ENCODE assay signal across 8 cellular contexts in genomic region chr17:32350662-32351418, GRCh38. TPM values are rescaled to one million over a fixed set of nuclear protein-coding genes. Genes with fewer than 3 reads are reported as not detected.
DNase-seq lines count a peak whose midpoint lies in the region; ATAC-seq, FAIRE-seq and TF ChIP-seq lines count a peak whose summit lies in the region.

No MANE protein-coding gene starts in this region.

- H3K9ac ChIP-seq in astrocyte (ENCODE audit: low read length), result peak overlapping the region; percentile 97

- no TSS peak for BruUV-seq in OCI-LY7 (replicated peaks; lab: Mats Ljungman, UMichigan)

- H4K20me1 ChIP-seq in OCI-LY7 (ENCODE audit: insufficient read depth, low read length) (peaks cover 40% of the 10 kb centered on the region), astrocyte (ENCODE audit: insufficient read depth, low read length) (peaks cover 55% of the 10 kb centered on the region), hepatocyte (ENCODE audit: insufficient read depth, poor library complexity, severe bottlenecking) (peaks cover 50% of the 10 kb centered on the region)

- TF ChIP-seq CTCF in AG04450 (IDR thresholded peaks at IDR 0.05; ENCODE audit: low read depth, low read length) (no peak), GM12875 (IDR thresholded peaks at IDR 0.05; ENCODE audit: borderline replicate concordance, insufficient read depth, low read depth, low read length) (no peak), OCI-LY7 (conservative IDR thresholded peaks at IDR 0.05; ENCODE audit: low read length) (no peak), astrocyte (IDR thresholded peaks at IDR 0.05; ENCODE audit: insufficient read depth, low read depth, low read length) (no peak), hepatocyte (IDR thresholded peaks at IDR 0.05; ENCODE audit: poor library complexity) (no peak), gastrocnemius medialis (IDR thresholded peaks at IDR 0.05 in 4 of 5, conservative IDR thresholded peaks at IDR 0.05 in 1 of 5) (no peak)

- peak; percentile 24 for ATAC-seq in HG03108 (IDR thresholded peaks at IDR 0.05; ENCODE audit: unreplicated experiment)
- ATAC-seq in gastrocnemius medialis, result peak; percentile 58 to 63
- no peak for ATAC-seq in GM21526 (IDR thresholded peaks at IDR 0.05; ENCODE audit: low FRiP score, unreplicated experiment)

- H3K9me3 ChIP-seq in AG04450 (ENCODE audit: control insufficient read depth, insufficient read depth, low read length), result peaks cover 4% of the 10 kb centered on the region; the same call in 1 of the 2 replicates
- no peaks in the 10 kb centered on the region for H3K9me3 ChIP-seq in OCI-LY7 (ENCODE audit: low read length)
- no peaks in the 10 kb centered on the region for H3K9me3 ChIP-seq in astrocyte (ENCODE audit: insufficient read depth, low read depth, low read length)
- H3K9me3 ChIP-seq in hepatocyte (ENCODE audit: low read depth), result no peaks in the 10 kb centered on the region
- no peaks in the 10 kb centered on the region for H3K9me3 ChIP-seq in gastrocnemius medialis

- H3K36me3 ChIP-seq in OCI-LY7 (ENCODE audit: insufficient read depth, low read length) (peaks cover 55% of the 10 kb centered on the region), astrocyte (ENCODE audit: insufficient read depth, low read length) (peaks cover 22% of the 10 kb centered on the region), hepatocyte (replicated peaks; ENCODE audit: insufficient read depth, low read depth) (peaks cover 5% of the 10 kb centered on the region), gastrocnemius medialis (peaks cover 0 to 31% of the 10 kb centered on the region in 2 donors)

- intact Hi-C loops in OCI-LY7 (cut with micrococcal nuclease; ENCODE audit: unreplicated experiment), result loop anchor here (1.0 to 2.0 kb wide), 2 partner anchors 93 to 342 kb away; partner anchors contain the start of gene PSMD11
- intact Hi-C loops in gastrocnemius medialis (cut with DNase I; ENCODE audit: low total_unique reads), result loop anchor here (5.0 kb wide), 1 partner anchor 131 kb away; no protein-coding TSS in a partner anchor

- POLR2A ChIA-PET in AG04450 (lab: Yijun Ruan, JAX) (interaction anchor here (0.7 to 1.9 kb wide), 4 partner anchors 9 to 105 kb away, joined by 3 to 10 read pairs (median 5); partner anchors contain the start of gene C17orf75), OCI-LY7 (lab: Charles Lee) (interaction anchor here (0.6 to 2.1 kb wide), 5 partner anchors 9 to 437 kb away, joined by 3 to 7 read pairs (median 5); no protein-coding TSS in a partner anchor)

- peaks cover 11% of the 10 kb centered on the region for H3K36me3 Mint-ChIP-seq in astrocyte (ENCODE audit: low read depth, unreplicated experiment)

- no peaks in the 10 kb centered on the region for H3K27me3 Mint-ChIP-seq in astrocyte (ENCODE audit: low read depth, unreplicated experiment)

- DNase-seq in AG04450 (ENCODE audit: low read depth, low spot score), result no peak
- peak; percentile 72 for DNase-seq in OCI-LY7 (ENCODE audit: low spot score)
- DNase-seq in astrocyte (ENCODE audit: low read depth), result peak; percentile 50
- peak; percentile 71 for DNase-seq in hepatocyte (ENCODE audit: low spot score)
- peak in 1 of 2 donors; percentile 45 for DNase-seq in gastrocnemius medialis

- H3K27me3 ChIP-seq in AG04450 (ENCODE audit: control insufficient read depth, insufficient read depth, low read length) (no peaks in the 10 kb centered on the region), astrocyte (ENCODE audit: insufficient read depth, low read length) (no peaks in the 10 kb centered on the region), hepatocyte (no peaks in the 10 kb centered on the region), gastrocnemius medialis (no peaks in the 10 kb centered on the region)

- peaks cover 68% of the 10 kb centered on the region for H3K79me2 ChIP-seq in OCI-LY7 (ENCODE audit: insufficient read depth, low read depth, low read length)
- H3K79me2 ChIP-seq in astrocyte (ENCODE audit: insufficient read depth, low read length), result peaks cover 66% of the 10 kb centered on the region
- peaks cover 65% of the 10 kb centered on the region for H3K79me2 ChIP-seq in hepatocyte

- H3K27ac Mint-ChIP-seq in astrocyte (ENCODE audit: unreplicated experiment), result peak overlapping the region; percentile 100

- under 1% methylated on average over 20 of the region's 20 CpGs for WGBS in hepatocyte (ENCODE audit: low lambda C conversion rate, missing lambda C conversion rate)

- H3K9me2 ChIP-seq in OCI-LY7 (ENCODE audit: insufficient read depth, low read length) (no peaks in the 10 kb centered on the region), hepatocyte (replicated peaks; ENCODE audit: insufficient read depth) (no peaks in the 10 kb centered on the region)

- H3K4me3 Mint-ChIP-seq in astrocyte (ENCODE audit: unreplicated experiment), result peak overlapping the region; percentile 100

- FAIRE-seq in astrocyte (lab: Jason Lieb, UNC), result no peak

- peaks cover 47% of the 10 kb centered on the region for H3K4me1 ChIP-seq in OCI-LY7 (ENCODE audit: insufficient read depth, low read length, poor library complexity, severe bottlenecking)
- H3K4me1 ChIP-seq in astrocyte (ENCODE audit: insufficient read depth, low read length), result peaks cover 15% of the 10 kb centered on the region
- H3K4me1 ChIP-seq in hepatocyte (ENCODE audit: insufficient read depth), result peaks cover 28% of the 10 kb centered on the region
- peaks cover 45 to 52% of the 10 kb centered on the region in 2 donors for H3K4me1 ChIP-seq in gastrocnemius medialis

- in situ Hi-C loops in gastrocnemius medialis (cut with MboI; ENCODE audit: low sequenced_read_pairs in 4 of 4), result loop anchor here in 1 of 4 donors (25.0 kb wide), 1 partner anchor 464 kb away; no protein-coding TSS in a partner anchor

- CTCF ChIA-PET in AG04450 (lab: Charles Lee), result no interaction called here
- CTCF ChIA-PET in OCI-LY7 (lab: Charles Lee; ENCODE audit: unreplicated experiment), result interaction anchor here (0.6 kb wide), 2 partner anchors 13 to 493 kb away, joined by 3 read pairs; no protein-coding TSS in a partner anchor

- H3K4me1 Mint-ChIP-seq in astrocyte (ENCODE audit: low read depth, unreplicated experiment), result peaks cover 10% of the 10 kb centered on the region

- H3K4me3 ChIP-seq in AG04450 (ENCODE audit: low read depth, low read length), result peak overlapping the region; percentile 100
- H3K4me3 ChIP-seq in GM12875 (ENCODE audit: low read depth, low read length), result peak overlapping the region; percentile 73
- H3K4me3 ChIP-seq in OCI-LY7 (ENCODE audit: low read depth, low read length, poor library complexity, severe bottlenecking), result peak overlapping the region; percentile 98
- peak overlapping the region; percentile 89 for H3K4me3 ChIP-seq in astrocyte (ENCODE audit: insufficient read depth, low read depth, low read length)
- peak overlapping the region; percentile 62 for H3K4me3 ChIP-seq in hepatocyte
- H3K4me3 ChIP-seq in gastrocnemius medialis, result peak overlapping the region; percentile 67 to 96 (median 87)

- H3K27ac ChIP-seq in AG04450 (ENCODE audit: low read depth, low read length) (peak overlapping the region; percentile 98), OCI-LY7 (ENCODE audit: low read depth, low read length, poor library complexity, severe bottlenecking) (peak overlapping the region; percentile 87), astrocyte (ENCODE audit: low read depth, low read length) (peak overlapping the region; percentile 97), hepatocyte (peak overlapping the region; percentile 99), gastrocnemius medialis (peak overlapping the region; percentile 96 to 100 (median 98))

- H2AFZ ChIP-seq in OCI-LY7 (ENCODE audit: low read length) (peak overlapping the region; percentile 63; the same call in 1 of the 2 replicates), astrocyte (ENCODE audit: low read depth, low read length) (no peak overlapping the region), hepatocyte (peak overlapping the region; percentile 45)

- peak overlapping the region; percentile 89 for H3K4me2 ChIP-seq in OCI-LY7 (ENCODE audit: low read length)
- peak overlapping the region; percentile 91 for H3K4me2 ChIP-seq in astrocyte (ENCODE audit: low read length)
- peak overlapping the region; percentile 89 for H3K4me2 ChIP-seq in hepatocyte

- TF ChIP-seq POLR2A in gastrocnemius medialis (IDR thresholded peaks at IDR 0.05), result no peak

- no peaks in the 10 kb centered on the region for H3K9me3 Mint-ChIP-seq in astrocyte (ENCODE audit: unreplicated experiment)

RNA-seq across cellular contexts. Expression of gene ZNF207, which starts 0.9 kb away (rescaled TPM):
- polyA plus RNA-seq in AG04450 (2011; rRNA removed) (219 and 239 TPM in 2 replicates), hepatocyte (137 and 138 TPM in 2 replicates)
- 250 and 254 TPM in 2 replicates for polyA minus RNA-seq in AG04450 (2011; rRNA and poly(A)+ RNA removed)
- 121 and 157 TPM in 2 replicates for total RNA-seq in OCI-LY7 (2014; rRNA removed; shearing (Covaris generic))
- total RNA-seq in OCI-LY7 (2022) (284 and 309 TPM in 2 replicates), astrocyte (148 and 168 TPM in 2 replicates), hepatocyte (138 and 161 TPM in 2 replicates), gastrocnemius medialis (100 to 1,000 TPM in 1 of 4 donors, 10 to 100 TPM in 3; 51.4 to 126 (median 82.4) TPM)

RNA-seq across cellular contexts. Expression of gene C17orf75, which starts 8.9 kb away (rescaled TPM):
- polyA plus RNA-seq in AG04450 (2011; rRNA removed) (16.6 and 19.1 TPM in 2 replicates), hepatocyte (13.5 and 16.0 TPM in 2 replicates)
- 13.4 and 13.6 TPM in 2 replicates for polyA minus RNA-seq in AG04450 (2011; rRNA and poly(A)+ RNA removed)
- total RNA-seq in OCI-LY7 (2014; rRNA removed; shearing (Covaris generic)), result 70.9 and 106 TPM in 2 replicates
- total RNA-seq in OCI-LY7 (2022) (64.8 and 66.1 TPM in 2 replicates), astrocyte (15.3 and 16.2 TPM in 2 replicates), hepatocyte (20.1 and 25.7 TPM in 2 replicates), gastrocnemius medialis (1 to 10 TPM; 4.1 to 8.9 (median 7.7) TPM)
